ENCODE assay signal across 2 cellular contexts in genomic region chr1:186275818-186276217, GRCh38.
TF ChIP-seq lines count a peak whose summit lies in the region.

No MANE protein-coding gene starts in this region.

TF ChIP-seq in SK-N-SH treated with all-trans-retinoic acid at 6 μM for 48 hours, 23 proteins besides CTCF, POLR2A, EP300 and RAD21 (continued from another document):
- TF ChIP-seq TSHZ2 (CRISPR knock-in tag; IDR thresholded peaks at IDR 0.05) (no peak), SNAI2 (CRISPR knock-in tag; IDR thresholded peaks at IDR 0.05) (no peak), ZFP30 (CRISPR knock-in tag; IDR thresholded peaks at IDR 0.05) (no peak), ARNTL (CRISPR knock-in tag; IDR thresholded peaks at IDR 0.05; ENCODE audit: borderline replicate concordance, low read depth) (no peak), POU6F1 (CRISPR knock-in tag; IDR thresholded peaks at IDR 0.05; ENCODE audit: borderline replicate concordance, low read depth) (no peak), BACH2 (CRISPR knock-in tag; IDR thresholded peaks at IDR 0.05; ENCODE audit: borderline replicate concordance) (no peak), RARB (CRISPR knock-in tag; IDR thresholded peaks at IDR 0.05) (no peak), ZNF70 (CRISPR knock-in tag; IDR thresholded peaks at IDR 0.05) (no peak), TCF4 (CRISPR knock-in tag; IDR thresholded peaks at IDR 0.05; ENCODE audit: borderline replicate concordance) (no peak), CSDC2 (CRISPR knock-in tag; IDR thresholded peaks at IDR 0.05) (no peak), PATZ1 (CRISPR knock-in tag; IDR thresholded peaks at IDR 0.05; ENCODE audit: borderline replicate concordance) (no peak), ZNF565 (CRISPR knock-in tag; conservative IDR thresholded peaks at IDR 0.05; ENCODE audit: low read depth) (no peak), ZC3H10 (CRISPR knock-in tag; IDR thresholded peaks at IDR 0.05) (no peak), ISL1 (CRISPR knock-in tag; IDR thresholded peaks at IDR 0.05) (no peak), ZNF8 (CRISPR knock-in tag; IDR thresholded peaks at IDR 0.05) (no peak), OSR1 (CRISPR knock-in tag; IDR thresholded peaks at IDR 0.05) (no peak), TOX (CRISPR knock-in tag; IDR thresholded peaks at IDR 0.05; ENCODE audit: borderline replicate concordance) (no peak)

TF ChIP-seq in SK-N-SH, 30 proteins besides CTCF, POLR2A, EP300 and RAD21:
- TF ChIP-seq MAX (IDR thresholded peaks at IDR 0.05; ENCODE audit: low read depth) (no peak), ELF1 (IDR thresholded peaks at IDR 0.05) (no peak), RXRA (IDR thresholded peaks at IDR 0.05; ENCODE audit: borderline replicate concordance, low read depth) (no peak), ZBTB33 (IDR thresholded peaks at IDR 0.05; ENCODE audit: borderline replicate concordance, low read depth) (no peak), REST (IDR thresholded peaks at IDR 0.05; ENCODE audit: low read depth, low read length) (no peak), SMC3 (IDR thresholded peaks at IDR 0.05; ENCODE audit: low read depth, low read length) (no peak), GATA2 (CRISPR knock-in tag; IDR thresholded peaks at IDR 0.05) (no peak), PBX3 (IDR thresholded peaks at IDR 0.05) (no peak)
TF ChIP-seq in SK-N-SH: peak in this region for 0.
